Comparison of ENCODE assay signal across 32 cellular contexts in genomic region chr7:108072116-108072515, GRCh38. TPM values are rescaled to one million over a fixed set of nuclear protein-coding genes. Genes with fewer than 3 reads are reported as not detected.
"Had no signal": no experiment of that assay in that cellular context is flagged by ENCODE, and none has a peak within 500 bp of the region (broad histone marks: within the 10 kb centered on the region; RNA-seq: fewer than 3 reads in every experiment).

No MANE protein-coding gene starts in this region.

- H3K36me3 ChIP-seq: ascending aorta, esophagus squamous epithelium, heart right ventricle had no signal

- H2AFZ ChIP-seq: hepatocyte had no signal

- H3K4me3 ChIP-seq: ascending aorta, esophagus squamous epithelium, heart right ventricle, hepatocyte had no signal

- DNase-seq: activated CD4-positive, alpha-beta memory T cell treated with anti-CD3 and anti-CD28 coated beads for 36 hours; activated CD4-positive, alpha-beta T cell treated with anti-CD3 and anti-CD28 coated beads for 36 hours; activated CD4-positive, alpha-beta T cell treated with anti-CD3 and anti-CD28 coated beads, Interleukin-2, amount 10 ng/mL, durations not matched to agents 24 days and 14 days; activated CD4-positive, CD25-positive, alpha-beta regulatory T cell; activated CD4-positive, CD25-positive, alpha-beta regulatory T cell treated with anti-CD3 and anti-CD28 coated beads, Interleukin-2, amount 50 U/mL, for 72 hours; activated CD8-positive, alpha-beta memory T cell treated with anti-CD3 and anti-CD28 coated beads, Interleukin-2, amount 10 ng/mL, durations not matched to agents 7 days and 5 days; activated CD8-positive, alpha-beta memory T cell treated with anti-CD3 and anti-CD28 coated beads, Interleukin-2, amount 50 U/mL, for 4 hours; activated CD8-positive, alpha-beta T cell treated with anti-CD3 and anti-CD28 coated beads, Interleukin-2, amount 10 ng/mL, durations not matched to agents 7 days and 5 days; activated gamma-delta T cell; activated naive CD4-positive, alpha-beta T cell; activated naive CD4-positive, alpha-beta T cell treated with anti-CD3 and anti-CD28 coated beads, Interleukin-2, amount 10 ng/mL, durations not matched to agents 7 days and 5 days; activated naive CD8-positive, alpha-beta T cell treated with anti-CD3 and anti-CD28 coated beads, Interleukin-2, amount 10 ng/mL, durations not matched to agents 7 days and 5 days; activated T-cell treated with anti-CD3 and anti-CD28 coated beads for 4 hours; activated T-cell treated with anti-CD3 and anti-CD28 coated beads, Interleukin-2, amount 50 U/mL, for 24 hours; activated T-cell treated with anti-CD3 and anti-CD28 coated beads, Interleukin-2, amount 50 U/mL, for 72 hours; cortex of kidney; dermis blood vessel endothelial cell; effector CD4-positive, alpha-beta T cell; effector memory CD8-positive, alpha-beta T cell; esophagus squamous epithelium; heart right ventricle; T-cell; T-helper 9 cell had no signal

- H3K4me2 ChIP-seq: hepatocyte had no signal

- H3K4me1 ChIP-seq: ascending aorta had no signal

- FAIRE-seq: colon, frontal cortex had no signal

- H3K27ac ChIP-seq: ascending aorta, epithelial cell of prostate, esophagus squamous epithelium, heart right ventricle, hepatocyte had no signal

- H3K27me3 ChIP-seq: ascending aorta, esophagus squamous epithelium, heart right ventricle, hepatocyte had no signal

- ATAC-seq: activated CD4-positive, alpha-beta T cell treated with anti-CD3 and anti-CD28 coated beads for 36 hours; activated CD8-positive, alpha-beta memory T cell treated with anti-CD3 and anti-CD28 coated beads, Interleukin-2, amount 10 ng/mL, durations not matched to agents 7 days and 5 days; activated CD8-positive, alpha-beta T cell treated with anti-CD3 and anti-CD28 coated beads, Interleukin-2, amount 10 ng/mL, durations not matched to agents 7 days and 5 days; activated naive CD4-positive, alpha-beta T cell treated with anti-CD3 and anti-CD28 coated beads, Interleukin-2, amount 50 U/mL, for 72 hours; activated T-cell treated with anti-CD3 and anti-CD28 coated beads, Interleukin-2, amount 50 U/mL, for 72 hours; effector memory CD8-positive, alpha-beta T cell; heart right ventricle; T-cell had no signal

- H3K79me2 ChIP-seq: hepatocyte had no signal

- H3K9me3 ChIP-seq: ascending aorta, esophagus squamous epithelium, heart right ventricle had no signal

RNA-seq across cellular contexts. Expression of gene LAMB4, which starts 58.0 kb away (rescaled TPM):
- total RNA-seq: activated CD4-positive, alpha-beta memory T cell treated with anti-CD3 and anti-CD28 coated beads for 36 hours; activated CD4-positive, alpha-beta T cell treated with anti-CD3 and anti-CD28 coated beads for 36 hours; activated CD4-positive, alpha-beta T cell treated with anti-CD3 and anti-CD28 coated beads, Interleukin-2, amount 10 ng/mL, durations not matched to agents 24 days and 14 days; activated CD8-positive, alpha-beta memory T cell treated with anti-CD3 and anti-CD28 coated beads for 36 hours; activated CD8-positive, alpha-beta memory T cell treated with anti-CD3 and anti-CD28 coated beads, Interleukin-2, amount 10 ng/mL, durations not matched to agents 7 days and 5 days; activated CD8-positive, alpha-beta T cell treated with anti-CD3 and anti-CD28 coated beads, Interleukin-2, amount 10 ng/mL, durations not matched to agents 7 days and 5 days; activated naive CD4-positive, alpha-beta T cell treated with anti-CD3 and anti-CD28 coated beads, Interleukin-2, amount 50 U/mL, for 72 hours; activated naive CD8-positive, alpha-beta T cell treated with anti-CD3 and anti-CD28 coated beads, Interleukin-2, amount 10 ng/mL, durations not matched to agents 7 days and 5 days; activated T-cell treated with anti-CD3 and anti-CD28 coated beads, Interleukin-2, amount 50 U/mL, for 72 hours; ascending aorta; chondrocyte; T-helper 2 cell treated with Interferon-gamma antibody and Interleukin-4, amounts not matched to agents 100 ng/mL and 5 ng/mL, for 36 hours had no signal
